ENCODE assay signal across 12 cellular contexts in genomic region chrX:7606253-7606652, GRCh38.
"Had no signal": no experiment of that assay in that cellular context is flagged by ENCODE, and none has a peak within 500 bp of the region (broad histone marks: within the 10 kb centered on the region; RNA-seq: fewer than 3 reads in every experiment).

No MANE protein-coding gene starts in this region.

- ATAC-seq: activated T-cell treated with anti-CD3 and anti-CD28 coated beads, Interleukin-2, amount 50 U/mL, for 4 hours; effector memory CD8-positive, alpha-beta T cell; gastrocnemius medialis; heart right ventricle; natural killer cell; right lobe of liver; stimulated activated memory B cell treated with anti-CD40 and anti-IgM and Interleukin-4, amounts not matched to agents 10 μg/mL and 1 μg/mL and 100 μg/mL, for 72 hours had no signal

- DNase-seq: activated gamma-delta T cell; activated T-cell treated with anti-CD3 and anti-CD28 coated beads, Interleukin-2, amount 50 U/mL, for 4 hours; amygdala; cerebellar nuclear complex; effector memory CD8-positive, alpha-beta T cell; gastrocnemius medialis; heart right ventricle; islet precursor cell; left ventricle myocardium inferior; natural killer cell; right lobe of liver had no signal
